17 cellular contexts compared by ENCODE assay signal in genomic region chr1:201515062-201515750, GRCh38.
"Had no signal": no experiment of that assay in that cellular context is flagged by ENCODE, and none has a peak within 500 bp of the region (broad histone marks: within the 10 kb centered on the region; RNA-seq: fewer than 3 reads in every experiment).

No MANE protein-coding gene starts in this region.

- ATAC-seq: effector memory CD8-positive, alpha-beta T cell; natural killer cell; sciatic nerve; stimulated activated memory B cell treated with anti-CD40 and anti-IgM and Interleukin-4, amounts not matched to agents 10 μg/mL and 1 μg/mL and 100 μg/mL, for 72 hours had no signal

- H3K9me3 Mint-ChIP-seq: activated B cell treated with CpG ODN at 0.5 μM for 24 hours; activated CD8-positive, alpha-beta T cell treated with anti-CD3 and anti-CD28 coated beads for 36 hours; activated T-cell treated with anti-CD3 and anti-CD28 coated beads, Interleukin-2, amount 50 U/mL, for 24 hours; effector memory CD8-positive, alpha-beta T cell; natural killer cell; stimulated activated memory B cell treated with anti-CD40 and anti-IgM and Interleukin-4, amounts not matched to agents 10 μg/mL and 1 μg/mL and 100 μg/mL, for 72 hours had no signal

- H3K4me3 ChIP-seq: ascending aorta, pancreas, spleen, thoracic aorta had no signal

- H3K4me3 Mint-ChIP-seq: activated B cell treated with CpG ODN at 0.5 μM for 24 hours; activated CD8-positive, alpha-beta T cell treated with anti-CD3 and anti-CD28 coated beads for 36 hours; activated T-cell treated with anti-CD3 and anti-CD28 coated beads, Interleukin-2, amount 50 U/mL, for 24 hours; effector memory CD8-positive, alpha-beta T cell; natural killer cell; stimulated activated memory B cell treated with anti-CD40 and anti-IgM and Interleukin-4, amounts not matched to agents 10 μg/mL and 1 μg/mL and 100 μg/mL, for 72 hours had no signal

- H3K36me3 Mint-ChIP-seq: natural killer cell had no signal

- H3K9me3 ChIP-seq: ascending aorta, pancreas, spleen, thoracic aorta had no signal

- H3K27ac ChIP-seq: ascending aorta, spleen, thoracic aorta had no signal

- H3K27me3 ChIP-seq: ascending aorta, pancreas, spleen had no signal

- H3K27ac Mint-ChIP-seq: activated B cell treated with CpG ODN at 0.5 μM for 24 hours; activated CD8-positive, alpha-beta T cell treated with anti-CD3 and anti-CD28 coated beads for 36 hours; activated T-cell treated with anti-CD3 and anti-CD28 coated beads, Interleukin-2, amount 50 U/mL, for 24 hours; effector memory CD8-positive, alpha-beta T cell; natural killer cell; stimulated activated memory B cell treated with anti-CD40 and anti-IgM and Interleukin-4, amounts not matched to agents 10 μg/mL and 1 μg/mL and 100 μg/mL, for 72 hours had no signal

- DNase-seq: activated B cell treated with CpG ODN at 0.5 μM for 24 hours; activated CD4-positive, alpha-beta T cell treated with anti-CD3 and anti-CD28 coated beads for 4 hours; activated CD8-positive, alpha-beta T cell treated with anti-CD3 and anti-CD28 coated beads for 36 hours; activated effector memory CD4-positive, alpha-beta T cell treated with anti-CD3 and anti-CD28 coated beads, Interleukin-2, amount 50 U/mL, for 16 hours; activated naive CD4-positive, alpha-beta T cell treated with anti-CD3 and anti-CD28 coated beads, Interleukin-2, amount 50 U/mL, for 16 hours; activated T-cell treated with anti-CD3 and anti-CD28 coated beads, Interleukin-2, amount 50 U/mL, for 24 hours; dermis blood vessel endothelial cell; effector memory CD8-positive, alpha-beta T cell; natural killer cell; pancreas; spleen; stimulated activated CD4-positive, alpha-beta T cell treated with anti-CD3 and anti-CD28 coated beads, Interleukin-4, amount 100 ng/mL, for 4 hours; T-helper 2 cell had no signal

- H3K36me3 ChIP-seq: ascending aorta, pancreas, thoracic aorta had no signal

- H3K27me3 Mint-ChIP-seq: activated B cell treated with CpG ODN at 0.5 μM for 24 hours; activated CD8-positive, alpha-beta T cell treated with anti-CD3 and anti-CD28 coated beads for 36 hours; activated T-cell treated with anti-CD3 and anti-CD28 coated beads, Interleukin-2, amount 50 U/mL, for 24 hours; effector memory CD8-positive, alpha-beta T cell; stimulated activated memory B cell treated with anti-CD40 and anti-IgM and Interleukin-4, amounts not matched to agents 10 μg/mL and 1 μg/mL and 100 μg/mL, for 72 hours had no signal

- H3K4me1 Mint-ChIP-seq: natural killer cell had no signal
